Comparison of ENCODE assay signal across 8 cellular contexts in genomic region chr19:11964496-11964857, GRCh38. TPM values are rescaled to one million over a fixed set of nuclear protein-coding genes. Genes with fewer than 3 reads are reported as not detected.
A peak's percentile ranks its signal among the peaks of the same experiment; 100 is the strongest.
DNase-seq lines count a peak whose midpoint lies in the region; ATAC-seq and TF ChIP-seq lines count a peak whose summit lies in the region.

No MANE protein-coding gene starts in this region.

- H3K4me1 ChIP-seq in BLaER1: peaks cover 28% of the 10 kb centered on the region
- H3K4me1 ChIP-seq in right lobe of liver: peaks cover 0 to 5% (median 0%) of the 10 kb centered on the region in 4 donors
- H3K4me1 ChIP-seq in upper lobe of right lung: peaks cover 17% of the 10 kb centered on the region

- peaks cover 4% of the 10 kb centered on the region for H3K27me3 Mint-ChIP-seq in brain

- peak; percentile 18 for ATAC-seq in HG03432 (IDR thresholded peaks at IDR 0.05; ENCODE audit: unreplicated experiment)
- peak; percentile 46 to 56 (median 53) for ATAC-seq in right lobe of liver
- peak; percentile 61 for ATAC-seq in upper lobe of right lung
- no peak for ATAC-seq in HG03108 (IDR thresholded peaks at IDR 0.05; ENCODE audit: unreplicated experiment)
- ATAC-seq in GM19395 (IDR thresholded peaks at IDR 0.05; ENCODE audit: unreplicated experiment): no peak

- DNase-seq in right lobe of liver: peak in 1 of 3 donors; percentile 38
- peak; percentile 72 for DNase-seq in upper lobe of right lung
- DNase-seq in NCI-H1694 treated with DMSO at 0.1 percent for 48 hours (lab: John Stamatoyannopoulos, UW): no peak

- H3K27ac ChIP-seq in BLaER1 (0 out of 2 replicates have a peak overlapping the region, but pooled peaks have one; percentile 35), right lobe of liver (peak overlapping the region; percentile 84 to 92 (median 88)), upper lobe of right lung (peak overlapping the region; percentile 99)

- peak overlapping the region in 3 of 5 experiments; percentile 94 to 96 (median 95) for H3K4me3 Mint-ChIP-seq in brain

- H3K36me3 ChIP-seq in BLaER1 (peaks cover 21% of the 10 kb centered on the region; the same call in 1 of the 2 replicates), right lobe of liver (no peaks in the 10 kb centered on the region), upper lobe of right lung (no peaks in the 10 kb centered on the region)

- peak overlapping the region; percentile 92 for H3K4me2 ChIP-seq in BLaER1

- peaks cover 32% of the 10 kb centered on the region for H3K4me1 Mint-ChIP-seq in brain

- no peak for TF ChIP-seq CTCF in brain (conservative IDR thresholded peaks at IDR 0.05)
- TF ChIP-seq CTCF in right lobe of liver (IDR thresholded peaks at IDR 0.05): no peak
- TF ChIP-seq CTCF in upper lobe of right lung (IDR thresholded peaks at IDR 0.05): peak; percentile 13

- H4K20me1 ChIP-seq in BLaER1: no peaks in the 10 kb centered on the region

- intact Hi-C loops in right lobe of liver (cut with DNase I): no loop called here
- intact Hi-C loops in upper lobe of right lung (cut with DNase I): no loop called here

- H3K27me3 ChIP-seq in BLaER1 (peaks cover 6% of the 10 kb centered on the region; the same call in 1 of the 2 replicates), right lobe of liver (no peaks in the 10 kb centered on the region), upper lobe of right lung (no peaks in the 10 kb centered on the region)

- peaks cover 0 to 47% (median 5%) of the 10 kb centered on the region in 5 experiments for H3K9me3 Mint-ChIP-seq in brain

- no peak overlapping the region for H3K9ac ChIP-seq in BLaER1

- peak overlapping the region in 3 of 5 experiments; percentile 94 to 97 (median 95) for H3K27ac Mint-ChIP-seq in brain

- H3K4me3 ChIP-seq in BLaER1 (peak overlapping the region; percentile 81), right lobe of liver (peak overlapping the region; percentile 53 to 65 (median 65)), upper lobe of right lung (peak overlapping the region; percentile 93)

- peaks cover 29% of the 10 kb centered on the region for H3K36me3 Mint-ChIP-seq in brain

- WGBS in right lobe of liver (ENCODE audit: insufficient coverage, low coverage, low lambda C conversion rate, missing lambda C conversion rate): 40% methylated on average over 2 of the region's 8 CpGs

- H3K9me3 ChIP-seq in BLaER1 (peaks cover 22% of the 10 kb centered on the region; the same call in 1 of the 2 replicates), right lobe of liver (peaks cover 0 to 5% (median 0%) of the 10 kb centered on the region in 4 donors), upper lobe of right lung (no peaks in the 10 kb centered on the region)

- TF ChIP-seq POLR2A in right lobe of liver (IDR thresholded peaks at IDR 0.05): no peak

RNA-seq across cellular contexts. Expression of gene ZNF763, which starts 0.4 kb away (rescaled TPM):
- 0.53 TPM for polyA plus RNA-seq in brain (ENCODE audit: insufficient read depth, low read depth, low replicate concordance)
- total RNA-seq in right lobe of liver: 1 to 10 TPM in 2 of 6 experiments, under 1 TPM in 4; 0.25 to 2.6 (median 0.70) TPM
- 5.2 TPM for total RNA-seq in upper lobe of right lung

RNA-seq across cellular contexts. Expression of gene ZNF700, which starts 39.6 kb away (rescaled TPM):
- 1.1 TPM for polyA plus RNA-seq in brain (ENCODE audit: insufficient read depth, low read depth, low replicate concordance)
- total RNA-seq in right lobe of liver (1 to 10 TPM; 5.1 to 7.6 (median 5.5) TPM), upper lobe of right lung (10.9 TPM)

Comparison
In these comparisons a context has a peak if more than half of its experiments do, and no peak if none do; other contexts are left out.
1. H3K27ac ChIP-seq: peak in every context shown above with its lines; median percentile 99 in upper lobe of right lung; 88 in right lobe of liver; 35 in BLaER1.
2. ATAC-seq: peak in HG03432 (single experiment), right lobe of liver (4 of 4) and upper lobe of right lung (single experiment); none in HG03108 (single experiment) and GM19395 (single experiment).
3. Peak in every context shown above with its lines, with median percentiles within 50 percentile points of each other: H3K4me3 ChIP-seq.